17 cellular contexts compared by ENCODE assay signal in the genomic region with DNA sequence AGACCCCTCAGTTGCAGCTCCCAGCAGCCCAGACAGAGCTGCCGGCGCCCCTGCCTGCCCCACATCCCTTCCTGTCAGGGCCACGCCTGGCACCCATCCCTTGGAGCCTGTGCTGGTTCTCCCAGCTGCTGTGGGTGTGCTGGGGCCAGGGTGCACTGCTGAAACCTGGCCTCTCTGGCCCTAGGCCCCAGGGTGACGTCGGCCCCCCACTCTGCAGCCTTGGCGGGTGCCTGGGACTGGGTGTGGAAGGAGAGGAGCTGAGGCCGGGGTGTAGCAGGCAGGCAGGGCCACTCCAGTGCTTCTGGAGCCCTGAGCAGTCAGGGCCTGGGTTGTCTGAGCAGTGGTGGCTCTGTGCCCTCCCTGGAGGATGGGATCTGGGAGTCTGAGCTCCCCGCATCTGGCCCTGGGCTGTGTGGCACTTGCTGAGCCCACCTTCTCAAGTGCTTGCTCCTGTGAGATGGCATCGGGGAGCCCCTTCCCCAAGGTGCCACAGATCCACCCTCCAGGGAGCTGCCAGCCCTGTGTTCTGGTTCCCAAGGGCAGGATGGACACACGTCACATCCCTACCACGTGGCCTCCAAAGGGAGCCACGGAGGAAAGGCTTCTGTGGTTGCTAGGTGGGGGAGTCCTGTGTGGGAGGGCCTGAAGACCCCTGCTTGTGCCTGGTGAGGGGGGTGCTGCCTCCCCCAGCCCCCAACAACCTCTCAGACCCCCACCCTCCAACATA. TPM values are rescaled to one million over a fixed set of nuclear protein-coding genes. Genes with fewer than 3 reads are reported as not detected.
A peak's percentile ranks its signal among the peaks of the same experiment; 100 is the strongest.
DNase-seq lines count a peak whose midpoint lies in the region; ATAC-seq, FAIRE-seq and TF ChIP-seq lines count a peak whose summit lies in the region.
"Had no signal": no experiment of that assay in that cellular context is flagged by ENCODE, and none has a peak within 500 bp of the region (broad histone marks: within the 10 kb centered on the region; RNA-seq: fewer than 3 reads in every experiment).

No MANE protein-coding gene starts in this region.

- WGBS in GM12878 (ENCODE audit: insufficient coverage, insufficient replicate concordance, low lambda C conversion rate, missing lambda C conversion rate), result 93% methylated on average over 11 of the region's 12 CpGs
- WGBS in neuronal stem cell (ENCODE audit: extremely low coverage in 2 of 2, insufficient read length in 2 of 2, insufficient replicate concordance in 1 of 2), 2 donors, result no CpG with 5 or more reads among the region's 12 CpGs

- H3K9me3 ChIP-seq in A673 (ENCODE audit: low read depth, low read length, poor library complexity, severe bottlenecking), result no peaks in the 10 kb centered on the region
- H3K9me3 ChIP-seq in HCT116 (ENCODE audit: control insufficient read depth in 1 of 2, insufficient read depth in 1 of 2, low read depth in 1 of 2, low read length in 2 of 2), result no peaks in the 10 kb centered on the region
- no peaks in the 10 kb centered on the region for H3K9me3 ChIP-seq in GM12878 (replicated peaks; ENCODE audit: control insufficient read depth, insufficient read depth, low read length)
- no peaks in the 10 kb centered on the region for H3K9me3 ChIP-seq in neuronal stem cell (replicated peaks in 1 of 2; ENCODE audit: control insufficient read depth in 2 of 2, insufficient read depth in 1 of 2, low read depth in 1 of 2, low read length in 2 of 2)

- POLR2A ChIA-PET in A673 (lab: Charles Lee; ENCODE audit: low non-redundant PET) (no interaction called here), HCT116 (lab: Charles Lee) (no interaction called here), GM12878 (lab: Charles Lee) (interaction anchor here (0.6 kb wide), 1 partner anchor 72 kb away, joined by 3 read pairs; no protein-coding TSS in a partner anchor)

- H3K4me1 ChIP-seq in A673 (ENCODE audit: insufficient read depth, low read length, poor library complexity, severe bottlenecking) (peaks cover 4% of the 10 kb centered on the region), HCT116 (ENCODE audit: control insufficient read depth in 1 of 2, insufficient read depth in 2 of 2, low read length in 2 of 2) (peaks cover 3 to 15% of the 10 kb centered on the region in 2 experiments; a peak in 2 of 4 replicates), GM12878 (ENCODE audit: control insufficient read depth, insufficient read depth, low read length) (peaks cover 12% of the 10 kb centered on the region), neuronal stem cell (ENCODE audit: control insufficient read depth in 2 of 2, insufficient read depth in 1 of 2, low read depth in 1 of 2, low read length in 2 of 2) (peaks cover 0 to 2% of the 10 kb centered on the region in 2 donors)

- H3K23ac ChIP-seq in neuronal stem cell (ENCODE audit: low read depth, low read length, poor library complexity), result peak overlapping the region; percentile 92

- H3K79me1 ChIP-seq in neuronal stem cell (ENCODE audit: low read depth, low read length), result peaks cover 20% of the 10 kb centered on the region

- H3K14ac ChIP-seq in neuronal stem cell (ENCODE audit: low read length), result peak overlapping the region; percentile 21

- peak; percentile 7; the same call in 1 of the 2 replicates for ATAC-seq in HCT116
- ATAC-seq in GM12878, result no peak
- no peak for ATAC-seq in GM21526 (IDR thresholded peaks at IDR 0.05; ENCODE audit: low FRiP score, unreplicated experiment)
- ATAC-seq: activated CD4-positive, CD25-positive, alpha-beta regulatory T cell treated with anti-CD3 and anti-CD28 coated beads, Interleukin-2, amount 50 U/mL, for 24 hours; CD8-positive, alpha-beta T cell had no signal

- intact Hi-C loops in A673 (cut with micrococcal nuclease; ENCODE audit: unreplicated experiment) (no loop called here), HCT116 (cut with micrococcal nuclease) (no loop called here), GM12878 (cut with micrococcal nuclease; ENCODE audit: unreplicated experiment) (loop anchor here (10.0 kb wide), 1 partner anchor 136 kb away; the partner anchor contains the start of genes IZUMO4 and MOB3A)

- H2BK15ac ChIP-seq in neuronal stem cell (ENCODE audit: low read length), result no peak overlapping the region

- H2AFZ ChIP-seq in HCT116 (ENCODE audit: low read depth, low read length, poor library complexity, severe bottlenecking) (no peak overlapping the region), GM12878 (ENCODE audit: control insufficient read depth, low read depth, low read length) (no peak overlapping the region), neuronal stem cell (ENCODE audit: low read length) (no peak overlapping the region)

- no peak for TF ChIP-seq CTCF in A673 (conservative IDR thresholded peaks at IDR 0.05; ENCODE audit: low read depth, low read length)
- TF ChIP-seq CTCF in HCT116 (IDR thresholded peaks at IDR 0.05 in 2 of 3, conservative IDR thresholded peaks at IDR 0.05 in 1 of 3; ENCODE audit: borderline replicate concordance in 1 of 3, insufficient read depth in 1 of 3, low read depth in 2 of 3, low read length in 2 of 3), result no peak
- no peak for TF ChIP-seq CTCF in GM12878 (IDR thresholded peaks at IDR 0.05 in 2 of 3, conservative IDR thresholded peaks at IDR 0.05 in 1 of 3; ENCODE audit: control insufficient read depth in 2 of 3, extremely low read depth in 1 of 3, insufficient read depth in 1 of 3, low read depth in 3 of 3, low read length in 3 of 3)

- H3K9ac ChIP-seq in HCT116 (ENCODE audit: low read length) (no peak overlapping the region), GM12878 (ENCODE audit: control insufficient read depth, insufficient read depth, low read length) (no peak overlapping the region), neuronal stem cell (ENCODE audit: low read depth, low read length, poor library complexity) (no peak overlapping the region)

- no peak overlapping the region for H3K4me3 ChIP-seq in A673 (ENCODE audit: low read depth, low read length, poor library complexity, severe bottlenecking)
- H3K4me3 ChIP-seq in HCT116 (replicated peaks in 1 of 2; ENCODE audit: low read depth in 1 of 2, low read length in 2 of 2), result no peak overlapping the region
- H3K4me3 ChIP-seq in GM12878, result no peak overlapping the region
- no peak overlapping the region for H3K4me3 ChIP-seq in neuronal stem cell (ENCODE audit: low read length in 2 of 2)

- H4K91ac ChIP-seq in neuronal stem cell (ENCODE audit: low read depth, low read length, poor library complexity), result no peak overlapping the region

- TF ChIP-seq RAD21 in HCT116 (IDR thresholded peaks at IDR 0.05; ENCODE audit: low read depth) (no peak), GM12878 (IDR thresholded peaks at IDR 0.05; ENCODE audit: insufficient read depth, low read depth, low read length) (no peak)

- peak overlapping the region; percentile 46 for H2BK12ac ChIP-seq in neuronal stem cell (ENCODE audit: low read length)

- no peak overlapping the region for H3K4me2 ChIP-seq in HCT116 (ENCODE audit: low read length)
- H3K4me2 ChIP-seq in GM12878 (ENCODE audit: control insufficient read depth, insufficient read depth), result no peak overlapping the region
- H3K4me2 ChIP-seq in neuronal stem cell (ENCODE audit: insufficient read depth, low read length, poor library complexity, severe bottlenecking), result no peak overlapping the region

- peak overlapping the region; percentile 19 for H3K18ac ChIP-seq in neuronal stem cell (ENCODE audit: low read length)

- H3K9me2 ChIP-seq in HCT116 (ENCODE audit: insufficient read depth), result no peaks in the 10 kb centered on the region

- peak overlapping the region; percentile 57 for H3K27ac ChIP-seq in A673 (ENCODE audit: low read depth, low read length, poor library complexity, severe bottlenecking)
- H3K27ac ChIP-seq in HCT116 (ENCODE audit: low read depth, low read length), result peak overlapping the region; percentile 50; the same call in 1 of the 2 replicates
- H3K27ac ChIP-seq in GM12878 (ENCODE audit: control insufficient read depth, insufficient read depth), result no peak overlapping the region
- no peak overlapping the region for H3K27ac ChIP-seq in neuronal stem cell (replicated peaks; ENCODE audit: low read length)

- H3K79me2 ChIP-seq in HCT116 (ENCODE audit: insufficient read depth, low read length) (peaks cover 32% of the 10 kb centered on the region), GM12878 (ENCODE audit: control insufficient read depth, insufficient read depth, low read length) (peaks cover 30% of the 10 kb centered on the region)

- SMC1A ChIA-PET in GM12878 (lab: Charles Lee; ENCODE audit: uncharacterized antibody, unreplicated experiment), result no interaction called here

- RAD21 ChIA-PET in HCT116 (lab: Charles Lee; ENCODE audit: low non-redundant PET in 1 of 2, low total read pairs in 2 of 2, uncharacterized antibody in 2 of 2, unreplicated experiment in 2 of 2), result no interaction called here
- RAD21 ChIA-PET in GM12878 (lab: Charles Lee; ENCODE audit: unreplicated experiment), result interaction anchor here (0.8 to 1.3 kb wide), 3 partner anchors 63 to 161 kb away, joined by 3 to 4 read pairs (median 3); no protein-coding TSS in a partner anchor

- peak overlapping the region; percentile 82 for H4K8ac ChIP-seq in neuronal stem cell (ENCODE audit: low read depth, low read length)

- no peak for FAIRE-seq in GM12878 (lab: Jason Lieb, UNC)
- FAIRE-seq: GM18507 had no signal

- H2BK120ac ChIP-seq in neuronal stem cell (ENCODE audit: low read depth, low read length), result no peak overlapping the region

- no peak for DNase-seq in A673 (ENCODE audit: low spot score)
- DNase-seq in HCT116 (ENCODE audit: low read depth, low spot score), result no peak
- no peak for DNase-seq in GM12878 (ENCODE audit: low read depth, low spot score)
- no peak for DNase-seq in neuronal stem cell (ENCODE audit: low spot score)
- DNase-seq in LoVo (ENCODE audit: low spot score), result no peak
- DNase-seq in stimulated activated naive CD4-positive, alpha-beta T cell treated with Interleukin-2 at 50 U/mL for 16 hours (lab: John Stamatoyannopoulos, UW), result no peak
- no peak for DNase-seq in NCI-H2227 treated with DMSO at 0.1 percent for 48 hours (lab: John Stamatoyannopoulos, UW)
- DNase-seq: activated T-cell treated with anti-CD3 and anti-CD28 coated beads, Interleukin-2, amount 50 U/mL, for 1 hour; CD8-positive, alpha-beta T cell; GDM1; stimulated activated CD4-positive, alpha-beta T cell treated with anti-CD3 and anti-CD28 coated beads, Interleukin-1b, Interleukin-23, amount 100 ng/mL, for 48 hours; stimulated activated CD8-positive, alpha-beta memory T cell treated with anti-CD3 and anti-CD28 coated beads, Interleukin-4, amount 100 ng/mL, for 48 hours; T-helper 1 cell had no signal

- H2BK5ac ChIP-seq in neuronal stem cell (ENCODE audit: low read length), result peak overlapping the region; percentile 24

- no peak for TF ChIP-seq EP300 in GM12878 (IDR thresholded peaks at IDR 0.05; ENCODE audit: borderline replicate concordance in 1 of 2, control insufficient read depth in 1 of 2, low read depth in 2 of 2, low read length in 2 of 2)

- in situ Hi-C loops in GM12878 (cut with MboI), result loop anchor here (5.0 kb wide), 1 partner anchor 86 kb away; no protein-coding TSS in a partner anchor

- H3K36me3 ChIP-seq in A673 (ENCODE audit: insufficient read depth, low read length, poor library complexity, severe bottlenecking) (peaks cover 74% of the 10 kb centered on the region), HCT116 (ENCODE audit: control insufficient read depth in 1 of 2, insufficient read depth in 2 of 2, low read length in 2 of 2) (peaks cover 5 to 24% of the 10 kb centered on the region in 2 experiments; a peak in 2 of 4 replicates), GM12878 (ENCODE audit: control insufficient read depth in 2 of 2, insufficient read depth in 2 of 2, low read length in 1 of 2) (peaks cover 0 to 36% of the 10 kb centered on the region in 2 experiments; a peak in 3 of 4 replicates), neuronal stem cell (replicated peaks in 1 of 2; ENCODE audit: control insufficient read depth in 2 of 2, insufficient read depth in 2 of 2, low read length in 2 of 2) (peaks cover 42 to 78% of the 10 kb centered on the region in 2 donors)

- peak; percentile 18 for TF ChIP-seq POLR2A in HCT116 (IDR thresholded peaks at IDR 0.05; ENCODE audit: borderline replicate concordance, extremely low read depth, insufficient read depth, insufficient read length)
- TF ChIP-seq POLR2A in GM12878 (IDR thresholded peaks at IDR 0.05; ENCODE audit: low read depth, low read length), result peak; percentile 74

- no peak overlapping the region for H2AK5ac ChIP-seq in neuronal stem cell (ENCODE audit: low read depth, low read length)

- CTCF ChIA-PET in A673 (lab: Charles Lee), result interaction anchor here (1.3 kb wide), 1 partner anchor 75 kb away, joined by 3 read pairs; no protein-coding TSS in a partner anchor
- CTCF ChIA-PET in HCT116 (lab: Charles Lee), result interaction anchor here (1.1 kb wide), 1 partner anchor 406 kb away, joined by 3 read pairs; no protein-coding TSS in a partner anchor
- CTCF ChIA-PET in GM12878 (lab: Yijun Ruan, JAX), result interaction anchor here (0.7 kb wide), 1 partner anchor 77 kb away, joined by 4 read pairs; no protein-coding TSS in a partner anchor

- no peaks in the 10 kb centered on the region; the same call in 1 of the 2 replicates for H4K20me1 ChIP-seq in HCT116 (ENCODE audit: insufficient read depth)
- H4K20me1 ChIP-seq in GM12878 (ENCODE audit: control insufficient read depth, insufficient read depth), result no peaks in the 10 kb centered on the region

- no peaks in the 10 kb centered on the region for H3K27me3 ChIP-seq in A673 (replicated peaks; ENCODE audit: insufficient read depth, low read depth, low read length, poor library complexity)
- H3K27me3 ChIP-seq in HCT116 (ENCODE audit: insufficient read depth, low read length), result no peaks in the 10 kb centered on the region
- no peaks in the 10 kb centered on the region for H3K27me3 ChIP-seq in GM12878 (replicated peaks in 1 of 2; ENCODE audit: control insufficient read depth in 2 of 2, insufficient read depth in 2 of 2, low read length in 1 of 2)
- no peaks in the 10 kb centered on the region for H3K27me3 ChIP-seq in neuronal stem cell (ENCODE audit: control insufficient read depth in 3 of 3, insufficient read depth in 3 of 3, low read depth in 1 of 3, low read length in 3 of 3)

- H3K4ac ChIP-seq in neuronal stem cell (ENCODE audit: low read length), result peak overlapping the region; percentile 53

- BruUV-seq in A673 (replicated peaks; lab: Mats Ljungman, UMichigan) (no TSS peak), HCT116 (replicated peaks; lab: Mats Ljungman, UMichigan) (no TSS peak), GM12878 (replicated peaks; lab: Mats Ljungman, UMichigan) (no TSS peak)

RNA-seq across cellular contexts. Expression of gene PLEKHJ1, which starts 5.2 kb away (rescaled TPM):
- total RNA-seq in A673 (2021) (73.7 and 75.9 TPM in 2 replicates), HCT116 (2021; ENCODE audit: unreplicated experiment) (88.2 TPM), GM12878 (2014; rRNA removed) (131 and 133 TPM in 2 replicates), GM12878 (2014; rRNA removed; fragmentation: Illumina TruSeq; extraction: Trizol) (42.8 and 49.7 TPM in 2 replicates), GM12878 (2021) (92.9 and 98.0 TPM in 2 replicates)
- polyA plus RNA-seq in HCT116 (2012), result 62.8 and 76.0 TPM in 2 replicates
- 30.4 and 31.3 TPM in 2 replicates for total RNA-seq in GM12878 (2013; cell fraction: nucleolus; rRNA removed)
- polyA plus RNA-seq in GM12878 (2011; ENCODE audit: low read depth), result 24.5 TPM
- polyA plus RNA-seq in GM12878 (2011; rRNA removed) (27.7 and 52.0 TPM in 2 replicates), GM12878 (2014; fragmentation: Illumina TruSeq; extraction: Trizol) (13.8 and 32.4 TPM in 2 replicates), GM12878 (2014; fragmentation: Nextera tagmentation; extraction: Ambion mirVana) (1 to 10 TPM; 1.3 to 6.9 TPM), GM12878 (2014; rRNA removed) (133 and 158 TPM in 2 replicates), GM12878 (2016; fragmentation: Nextera tagmentation; extraction: Ambion mirVana) (100 to 1,000 TPM; 119 to 125 TPM)
- polyA plus RNA-seq in GM12878 (2011; cell fraction: cytosol; rRNA removed), result 90.9 and 142 TPM in 2 replicates
- polyA plus RNA-seq in GM12878 (2011; cell fraction: nucleus; rRNA removed), result 85.3 and 98.1 TPM in 2 replicates
- 53.2 and 83.0 TPM in 2 replicates for polyA plus RNA-seq in GM12878 (2012)
- polyA minus RNA-seq in GM12878 (2011; rRNA and poly(A)+ RNA removed), result 9.7 and 26.1 TPM in 2 replicates
- 12.0 and 16.9 TPM in 2 replicates for polyA minus RNA-seq in GM12878 (2011; cell fraction: cytosol; rRNA and poly(A)+ RNA removed)
- 14.1 and 27.3 TPM in 2 replicates for polyA minus RNA-seq in GM12878 (2011; cell fraction: nucleus; rRNA and poly(A)+ RNA removed)
- 94.6 TPM for polyA plus RNA-seq in neuronal stem cell (2013, experiment 1 of 2)
- polyA plus RNA-seq in neuronal stem cell (2013, experiment 2 of 2), result 92.1 TPM

RNA-seq across cellular contexts. Expression of gene SF3A2, which starts 5.7 kb away (rescaled TPM):
- total RNA-seq in A673 (2021) (186 and 187 TPM in 2 replicates), HCT116 (2021; ENCODE audit: unreplicated experiment) (166 TPM), GM12878 (2014; rRNA removed) (41.5 and 49.3 TPM in 2 replicates), GM12878 (2014; rRNA removed; fragmentation: Illumina TruSeq; extraction: Trizol) (12.3 and 15.6 TPM in 2 replicates), GM12878 (2021) (132 and 143 TPM in 2 replicates)
- polyA plus RNA-seq in HCT116 (2012), result 139 and 153 TPM in 2 replicates
- total RNA-seq in GM12878 (2013; cell fraction: nucleolus; rRNA removed), result 88.3 and 88.5 TPM in 2 replicates
- polyA plus RNA-seq in GM12878 (2011; ENCODE audit: low read depth), result 49.8 TPM
- polyA plus RNA-seq in GM12878 (2011; rRNA removed) (3.3 and 5.4 TPM in 2 replicates), GM12878 (2014; fragmentation: Illumina TruSeq; extraction: Trizol) (2.4 and 26.9 TPM in 2 replicates), GM12878 (2014; fragmentation: Nextera tagmentation; extraction: Ambion mirVana) (under 1 TPM; 0.33 to 0.55 TPM), GM12878 (2014; rRNA removed) (36.2 and 61.3 TPM in 2 replicates), GM12878 (2016; fragmentation: Nextera tagmentation; extraction: Ambion mirVana) (10 to 100 TPM; 34.4 to 39.7 TPM)
- 11.1 and 14.5 TPM in 2 replicates for polyA plus RNA-seq in GM12878 (2011; cell fraction: cytosol; rRNA removed)
- 89.6 and 126 TPM in 2 replicates for polyA plus RNA-seq in GM12878 (2011; cell fraction: nucleus; rRNA removed)
- 86.1 and 131 TPM in 2 replicates for polyA plus RNA-seq in GM12878 (2012)
- 10.2 and 25.5 TPM in 2 replicates for polyA minus RNA-seq in GM12878 (2011; rRNA and poly(A)+ RNA removed)
- 30.7 and 38.0 TPM in 2 replicates for polyA minus RNA-seq in GM12878 (2011; cell fraction: cytosol; rRNA and poly(A)+ RNA removed)
- polyA minus RNA-seq in GM12878 (2011; cell fraction: nucleus; rRNA and poly(A)+ RNA removed), result 69.4 and 102 TPM in 2 replicates
- polyA plus RNA-seq in neuronal stem cell (2013, experiment 1 of 2), result 117 TPM
- polyA plus RNA-seq in neuronal stem cell (2013, experiment 2 of 2), result 115 TPM

RNA-seq across cellular contexts. Expression of gene AMH, which starts 18.2 kb away (rescaled TPM):
- total RNA-seq in A673 (2021) (15.1 and 16.3 TPM in 2 replicates), HCT116 (2021; ENCODE audit: unreplicated experiment) (42.8 TPM), GM12878 (2014; rRNA removed) (1.4 and 1.7 TPM in 2 replicates), GM12878 (2014; rRNA removed; fragmentation: Illumina TruSeq; extraction: Trizol) (0.18 TPM in 1 of 2 replicates, not detected in the other), GM12878 (2021) (2.1 and 3.5 TPM in 2 replicates)
- 14.0 and 14.4 TPM in 2 replicates for polyA plus RNA-seq in HCT116 (2012)
- total RNA-seq in GM12878 (2013; cell fraction: nucleolus; rRNA removed), result 3.2 and 4.9 TPM in 2 replicates
- not detected for polyA plus RNA-seq in GM12878 (2011; ENCODE audit: low read depth)
- polyA plus RNA-seq in GM12878 (2011; rRNA removed) (0.20 and 0.22 TPM in 2 replicates), GM12878 (2014; fragmentation: Illumina TruSeq; extraction: Trizol) (not detected in 2 replicates), GM12878 (2014; fragmentation: Nextera tagmentation; extraction: Ambion mirVana) (not detected), GM12878 (2014; rRNA removed) (2.6 TPM in 2 replicates), GM12878 (2016; fragmentation: Nextera tagmentation; extraction: Ambion mirVana) (under 1 TPM in 1 of 2 experiments, not detected in 1; 0.17 TPM)
- polyA plus RNA-seq in GM12878 (2011; cell fraction: cytosol; rRNA removed), result 0.30 and 0.89 TPM in 2 replicates
- 15.5 and 28.6 TPM in 2 replicates for polyA plus RNA-seq in GM12878 (2011; cell fraction: nucleus; rRNA removed)
- polyA plus RNA-seq in GM12878 (2012), result 0.27 and 0.92 TPM in 2 replicates
- polyA minus RNA-seq in GM12878 (2011; rRNA and poly(A)+ RNA removed), result 0.31 TPM in 1 of 2 replicates, not detected in the other
- polyA minus RNA-seq in GM12878 (2011; cell fraction: cytosol; rRNA and poly(A)+ RNA removed), result 1.2 TPM in 1 of 2 replicates, not detected in the other
- polyA minus RNA-seq in GM12878 (2011; cell fraction: nucleus; rRNA and poly(A)+ RNA removed), result 1.6 and 5.0 TPM in 2 replicates
- polyA plus RNA-seq in neuronal stem cell (2013, experiment 1 of 2), result 10.1 TPM
- 9.2 TPM for polyA plus RNA-seq in neuronal stem cell (2013, experiment 2 of 2)

RNA-seq across cellular contexts. Expression of gene JSRP1, which starts 25.2 kb away (rescaled TPM):
- total RNA-seq in A673 (2021) (0.73 TPM in 1 of 2 replicates, not detected in the other), HCT116 (2021; ENCODE audit: unreplicated experiment) (0.30 TPM), GM12878 (2014; rRNA removed) (not detected in 2 replicates), GM12878 (2014; rRNA removed; fragmentation: Illumina TruSeq; extraction: Trizol) (not detected in 2 replicates), GM12878 (2021) (0.41 and 0.43 TPM in 2 replicates)
- polyA plus RNA-seq in HCT116 (2012), result 1.3 and 1.5 TPM in 2 replicates
- not detected in 2 replicates for total RNA-seq in GM12878 (2013; cell fraction: nucleolus; rRNA removed)
- polyA plus RNA-seq in GM12878 (2011; ENCODE audit: low read depth), result not detected
- polyA plus RNA-seq in GM12878 (2011; rRNA removed) (not detected in 2 replicates), GM12878 (2014; fragmentation: Illumina TruSeq; extraction: Trizol) (not detected in 2 replicates), GM12878 (2014; fragmentation: Nextera tagmentation; extraction: Ambion mirVana) (not detected), GM12878 (2014; rRNA removed) (0.14 TPM in 1 of 2 replicates, not detected in the other), GM12878 (2016; fragmentation: Nextera tagmentation; extraction: Ambion mirVana) (under 1 TPM; 0.49 to 0.91 TPM)
- polyA plus RNA-seq in GM12878 (2011; cell fraction: cytosol; rRNA removed), result 0.10 TPM in 1 of 2 replicates, not detected in the other
- 0.13 TPM in 1 of 2 replicates, not detected in the other for polyA plus RNA-seq in GM12878 (2011; cell fraction: nucleus; rRNA removed)
- 0.90 and 2.8 TPM in 2 replicates for polyA plus RNA-seq in GM12878 (2012)
- 0.72 TPM in 1 of 2 replicates, not detected in the other for polyA minus RNA-seq in GM12878 (2011; rRNA and poly(A)+ RNA removed)
- polyA minus RNA-seq in GM12878 (2011; cell fraction: cytosol; rRNA and poly(A)+ RNA removed), result not detected in 2 replicates
- not detected in 2 replicates for polyA minus RNA-seq in GM12878 (2011; cell fraction: nucleus; rRNA and poly(A)+ RNA removed)
- polyA plus RNA-seq in neuronal stem cell (2013, experiment 1 of 2), result 0.22 TPM
- 0.15 TPM for polyA plus RNA-seq in neuronal stem cell (2013, experiment 2 of 2)
- total RNA-seq: H7 had no signal

RNA-seq across cellular contexts. Expression of gene PEAK3, which starts 51.0 kb away (rescaled TPM):
- total RNA-seq in A673 (2021) (not detected in 2 replicates), HCT116 (2021; ENCODE audit: unreplicated experiment) (not detected), GM12878 (2014; rRNA removed) (not detected in 2 replicates), GM12878 (2014; rRNA removed; fragmentation: Illumina TruSeq; extraction: Trizol) (not detected in 2 replicates), GM12878 (2021) (0.10 and 0.13 TPM in 2 replicates)
- 0.11 and 0.13 TPM in 2 replicates for polyA plus RNA-seq in HCT116 (2012)
- not detected in 2 replicates for total RNA-seq in GM12878 (2013; cell fraction: nucleolus; rRNA removed)
- 0.09 TPM for polyA plus RNA-seq in GM12878 (2011; ENCODE audit: low read depth)
- polyA plus RNA-seq in GM12878 (2011; rRNA removed) (0.03 TPM in 1 of 2 replicates, not detected in the other), GM12878 (2014; fragmentation: Illumina TruSeq; extraction: Trizol) (not detected in 2 replicates), GM12878 (2014; fragmentation: Nextera tagmentation; extraction: Ambion mirVana) (not detected), GM12878 (2014; rRNA removed) (not detected in 2 replicates), GM12878 (2016; fragmentation: Nextera tagmentation; extraction: Ambion mirVana) (under 1 TPM in 1 of 2 experiments, not detected in 1; 0.05 TPM)
- not detected in 2 replicates for polyA plus RNA-seq in GM12878 (2011; cell fraction: cytosol; rRNA removed)
- polyA plus RNA-seq in GM12878 (2011; cell fraction: nucleus; rRNA removed), result 0.06 and 0.19 TPM in 2 replicates
- 0.25 and 1.1 TPM in 2 replicates for polyA plus RNA-seq in GM12878 (2012)
- 0.05 TPM in 1 of 2 replicates, not detected in the other for polyA minus RNA-seq in GM12878 (2011; rRNA and poly(A)+ RNA removed)
- polyA minus RNA-seq in GM12878 (2011; cell fraction: cytosol; rRNA and poly(A)+ RNA removed), result 0.52 TPM in 1 of 2 replicates, not detected in the other
- 0.12 and 0.19 TPM in 2 replicates for polyA minus RNA-seq in GM12878 (2011; cell fraction: nucleus; rRNA and poly(A)+ RNA removed)
- polyA plus RNA-seq in neuronal stem cell (2013, experiment 1 of 2), result not detected
- not detected for polyA plus RNA-seq in neuronal stem cell (2013, experiment 2 of 2)
- total RNA-seq: CD8-positive, alpha-beta T cell; H7 had no signal

Comparison
In these comparisons a context has a peak if more than half of its experiments do, and no peak if none do; other contexts are left out.
1. H3K27ac ChIP-seq: peak in A673 (single experiment) and HCT116 (single experiment); none in GM12878 (single experiment) and neuronal stem cell (single experiment).